In the genomic region with DNA sequence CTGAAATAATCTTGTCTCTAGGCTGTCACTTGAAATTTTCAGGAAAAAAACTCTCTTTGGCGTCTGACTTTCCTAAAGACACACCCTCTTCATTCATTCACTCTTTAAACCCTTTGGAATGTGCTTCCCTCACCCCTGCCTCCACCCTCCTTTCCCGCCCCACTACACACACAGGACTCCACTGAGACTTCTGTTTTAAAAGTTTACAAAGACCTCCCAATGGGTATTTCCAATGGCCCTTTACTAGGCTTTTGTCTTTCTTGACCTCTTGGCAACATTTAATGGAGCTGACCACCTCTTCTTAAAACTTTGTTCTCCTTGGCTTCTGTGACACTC, we compare ENCODE assay signal across 15 cellular contexts.
DNase-seq lines count a peak whose midpoint lies in the region; ATAC-seq and TF ChIP-seq lines count a peak whose summit lies in the region.
"Had no signal": no experiment of that assay in that cellular context is flagged by ENCODE, and none has a peak within 500 bp of the region (broad histone marks: within the 10 kb centered on the region; RNA-seq: fewer than 3 reads in every experiment).

No MANE protein-coding gene starts in this region.

- no CpG with 5 or more reads among the region's 2 CpGs for WGBS in mesendoderm (ENCODE audit: extremely low coverage, insufficient coverage, low lambda C conversion rate)
- 20 to 25% methylated on average over 2 of the region's 2 CpGs for WGBS in transverse colon (ENCODE audit: low coverage in 1 of 2), 2 donors

- no peak overlapping the region for H2AK5ac ChIP-seq in mesendoderm (ENCODE audit: low read length)

- H3K27me3 ChIP-seq in mesendoderm (ENCODE audit: insufficient read depth, low read length, poor library complexity) (no peaks in the 10 kb centered on the region), transverse colon (peaks cover 21% of the 10 kb centered on the region)
- H3K27me3 ChIP-seq: upper lobe of left lung had no signal

- H2BK15ac ChIP-seq in mesendoderm (replicated peaks; ENCODE audit: low read depth) = no peak overlapping the region

- intact Hi-C loops in transverse colon (cut with DNase I; ENCODE audit: low total_unique reads) = no loop called here

- H3K4me2 ChIP-seq in mesendoderm (ENCODE audit: low read length) = no peak overlapping the region

- no peak for TF ChIP-seq CTCF in transverse colon (IDR thresholded peaks at IDR 0.05)

- no peak for TF ChIP-seq POLR2A in transverse colon (IDR thresholded peaks at IDR 0.05)

- H3K56ac ChIP-seq in mesendoderm (ENCODE audit: low read length) = no peak overlapping the region

- no peaks in the 10 kb centered on the region for H3K36me3 ChIP-seq in mesendoderm (ENCODE audit: control insufficient read depth, insufficient read depth, low read length)
- H3K36me3 ChIP-seq in transverse colon = no peaks in the 10 kb centered on the region
- H3K36me3 ChIP-seq: upper lobe of left lung had no signal

- DNase-seq in Caki2 (ENCODE audit: low read depth) (peak; percentile 69), LHCN-M2 (ENCODE audit: low read depth) (peak; percentile 54), dermis blood vessel endothelial cell (peak; percentile 40), mesendoderm (peak; percentile 76), NCI-H1092 (lab: John Stamatoyannopoulos, UW) (no peak), transverse colon (no peak)
- no peak for DNase-seq in stimulated activated CD4-positive, alpha-beta T cell treated with anti-CD3 and anti-CD28 coated beads, Interleukin-12 subunit alpha, Interleukin-12 subunit beta, amount 100 ng/mL, for 4 hours
- DNase-seq: effector CD8-positive, alpha-beta T cell; naive B cell; NCI-H187; T-helper 2 cell; upper lobe of left lung had no signal

- H3K23ac ChIP-seq in mesendoderm (ENCODE audit: low read length) = no peak overlapping the region

- H4K8ac ChIP-seq in mesendoderm (ENCODE audit: low read depth, low read length) = no peak overlapping the region

- H3K79me2 ChIP-seq in mesendoderm (ENCODE audit: control insufficient read depth, insufficient read depth, low read length) = peaks cover 54% of the 10 kb centered on the region

- peaks cover 7% of the 10 kb centered on the region for H3K79me1 ChIP-seq in mesendoderm (ENCODE audit: low read length)

- H3K4ac ChIP-seq in mesendoderm (ENCODE audit: low read depth, low read length) = no peak overlapping the region

- H2BK120ac ChIP-seq in mesendoderm (ENCODE audit: low read depth, low read length) = no peak overlapping the region

- no peak overlapping the region for H3K4me3 ChIP-seq in mesendoderm (ENCODE audit: low read length)
- H3K4me3 ChIP-seq in transverse colon = no peak overlapping the region
- H3K4me3 ChIP-seq: upper lobe of left lung had no signal

- no peak for ATAC-seq in HG03108 (IDR thresholded peaks at IDR 0.05; ENCODE audit: unreplicated experiment)
- ATAC-seq: HepG2 had no signal

- no peak overlapping the region for H3K9ac ChIP-seq in mesendoderm (ENCODE audit: low read length)

- no peak overlapping the region for H2BK5ac ChIP-seq in mesendoderm (ENCODE audit: low read length)

- H3K18ac ChIP-seq in mesendoderm (ENCODE audit: low read length) = peak overlapping the region; percentile 10

- in situ Hi-C loops in Caki2 (cut with HindIII; ENCODE audit: low pct_unique_long_range_greater_than_20kb, low sequenced_read_pairs) = no loop called here
- in situ Hi-C loops in transverse colon (cut with MboI; ENCODE audit: low pct_ligation_motif_present in 1 of 4, low pct_unique_long_range_greater_than_20kb in 1 of 4, low sequenced_read_pairs in 3 of 4) = no loop called here

- H3K27ac ChIP-seq in mesendoderm (ENCODE audit: low read depth, low read length) (no peak overlapping the region), transverse colon (no peak overlapping the region)
- H3K27ac ChIP-seq: C4-2B had no signal

- H3K9me3 ChIP-seq in transverse colon = no peaks in the 10 kb centered on the region
- H3K9me3 ChIP-seq: upper lobe of left lung had no signal

- no peak overlapping the region for H4K5ac ChIP-seq in mesendoderm (ENCODE audit: low read length)

- H3K4me1 ChIP-seq in mesendoderm (ENCODE audit: control insufficient read depth, low read depth, low read length) = peaks cover 10% of the 10 kb centered on the region
- H3K4me1 ChIP-seq in transverse colon = peaks cover 0 to 66% (median 16%) of the 10 kb centered on the region in 4 donors

- TF ChIP-seq EP300 in transverse colon (IDR thresholded peaks at IDR 0.05; ENCODE audit: low read depth) = no peak

Comparison
In these comparisons a context has a peak if more than half of its experiments do, and no peak if none do; other contexts are left out.
1. DNase-seq: peak in Caki2 (single experiment), LHCN-M2 (single experiment), dermis blood vessel endothelial cell (single experiment) and mesendoderm (single experiment); none in NCI-H1092 (single experiment), stimulated activated CD4-positive, alpha-beta T cell treated with anti-CD3 and anti-CD28 coated beads, Interleukin-12 subunit alpha, Interleukin-12 subunit beta, amount 100 ng/mL, for 4 hours (single experiment) and transverse colon (single experiment).